In genomic region chr4:87097075-87097474, GRCh38 we compare ENCODE assay signal across 19 cellular contexts.
DNase-seq lines count a peak whose midpoint lies in the region; ATAC-seq, FAIRE-seq and TF ChIP-seq lines count a peak whose summit lies in the region.
"Had no signal": no experiment of that assay in that cellular context is flagged by ENCODE, and none has a peak within 500 bp of the region (broad histone marks: within the 10 kb centered on the region; RNA-seq: fewer than 3 reads in every experiment).

No MANE protein-coding gene starts in this region.

- H3K4me3 Mint-ChIP-seq in activated naive CD4-positive, alpha-beta T cell treated with anti-CD3 and anti-CD28 coated beads, Interleukin-2, amount 10 ng/mL, durations not matched to agents 7 days and 5 days = no peak overlapping the region
- H3K4me3 Mint-ChIP-seq in stimulated activated naive CD8-positive, alpha-beta T cell treated with anti-CD3 and anti-CD28 coated beads, Interleukin-15, amount 100 ng/mL, for 72 hours = no peak overlapping the region
- H3K4me3 Mint-ChIP-seq: CD8-positive, alpha-beta memory T cell; dendritic cell treated with granulocyte-macrophage colony-stimulating factor and Interleukin-4, amounts not matched to agents 40 ng/mL and 50 ng/mL, for 4 days; HFFc6 had no signal

- no peak for TF ChIP-seq CTCF in VCaP (conservative IDR thresholded peaks at IDR 0.05)

- DNase-seq in activated naive CD4-positive, alpha-beta T cell treated with anti-CD3 and anti-CD28 coated beads, Interleukin-2, amount 50 U/mL, for 72 hours (ENCODE audit: low spot score in 2 of 2) = peak in 1 of 2 donors; percentile 23
- no peak for DNase-seq in activated naive CD4-positive, alpha-beta T cell treated with anti-CD3 and anti-CD28 coated beads, Interleukin-2, amount 10 ng/mL, durations not matched to agents 7 days and 5 days
- DNase-seq in left colon = peak in 1 of 2 donors; percentile 48
- no peak for DNase-seq in stimulated activated naive CD8-positive, alpha-beta T cell treated with anti-CD3 and anti-CD28 coated beads, Interleukin-15, amount 100 ng/mL, for 72 hours
- no peak for DNase-seq in NCI-H226
- no peak for DNase-seq in mesenchymal stem cell
- no peak for DNase-seq in RCC 7860 (ENCODE audit: low spot score)
- DNase-seq: ACHN; CD8-positive, alpha-beta memory T cell; HFFc6; NCI-H146; NCI-H446; Right ventricle myocardium superior; WERI-Rb-1 had no signal

- H3K36me3 Mint-ChIP-seq in activated naive CD4-positive, alpha-beta T cell treated with anti-CD3 and anti-CD28 coated beads, Interleukin-2, amount 50 U/mL, for 72 hours = peaks cover 0 to 21% of the 10 kb centered on the region in 2 donors
- peaks cover 41% of the 10 kb centered on the region for H3K36me3 Mint-ChIP-seq in activated naive CD4-positive, alpha-beta T cell treated with anti-CD3 and anti-CD28 coated beads, Interleukin-2, amount 10 ng/mL, durations not matched to agents 7 days and 5 days

- intact Hi-C loops in left colon (cut with DNase I, micrococcal nuclease) = no loop called here

- no peak overlapping the region for H2BK120ac ChIP-seq in mesenchymal stem cell (ENCODE audit: low read depth, low read length)

- no peak overlapping the region for H4K91ac ChIP-seq in mesenchymal stem cell (ENCODE audit: low read length)

- H2BK5ac ChIP-seq in mesenchymal stem cell (ENCODE audit: low read depth, low read length, poor library complexity, severe bottlenecking) = no peak overlapping the region

- no peaks in the 10 kb centered on the region for H3K9me3 Mint-ChIP-seq in activated naive CD4-positive, alpha-beta T cell treated with anti-CD3 and anti-CD28 coated beads, Interleukin-2, amount 50 U/mL, for 72 hours
- no peaks in the 10 kb centered on the region for H3K9me3 Mint-ChIP-seq in activated naive CD4-positive, alpha-beta T cell treated with anti-CD3 and anti-CD28 coated beads, Interleukin-2, amount 10 ng/mL, durations not matched to agents 7 days and 5 days
- H3K9me3 Mint-ChIP-seq in stimulated activated naive CD8-positive, alpha-beta T cell treated with anti-CD3 and anti-CD28 coated beads, Interleukin-15, amount 100 ng/mL, for 72 hours = no peaks in the 10 kb centered on the region
- H3K9me3 Mint-ChIP-seq: CD8-positive, alpha-beta memory T cell; dendritic cell treated with granulocyte-macrophage colony-stimulating factor and Interleukin-4, amounts not matched to agents 40 ng/mL and 50 ng/mL, for 4 days; HFFc6 had no signal

- H3K4me2 ChIP-seq in mesenchymal stem cell (ENCODE audit: low read length, poor library complexity, severe bottlenecking) = no peak overlapping the region

- ATAC-seq in activated naive CD4-positive, alpha-beta T cell treated with anti-CD3 and anti-CD28 coated beads, Interleukin-2, amount 50 U/mL, for 72 hours = peak; percentile 8 to 74
- peak; percentile 70 for ATAC-seq in left colon
- ATAC-seq in stimulated activated naive CD8-positive, alpha-beta T cell treated with anti-CD3 and anti-CD28 coated beads, Interleukin-15, amount 100 ng/mL, for 72 hours = peak; percentile 68

- peaks cover 14% of the 10 kb centered on the region for H3K4me1 Mint-ChIP-seq in activated naive CD4-positive, alpha-beta T cell treated with anti-CD3 and anti-CD28 coated beads, Interleukin-2, amount 10 ng/mL, durations not matched to agents 7 days and 5 days
- H3K4me1 Mint-ChIP-seq in stimulated activated naive CD8-positive, alpha-beta T cell treated with anti-CD3 and anti-CD28 coated beads, Interleukin-15, amount 100 ng/mL, for 72 hours = peaks cover 29% of the 10 kb centered on the region

- H3K9ac ChIP-seq in mesenchymal stem cell (ENCODE audit: low read length) = no peak overlapping the region

- peaks cover 4% of the 10 kb centered on the region for H3K4me1 ChIP-seq in mesenchymal stem cell (ENCODE audit: control insufficient read depth, insufficient read depth, low read depth, low read length)

- peak overlapping the region; percentile 17 to 91 for H3K27ac Mint-ChIP-seq in activated naive CD4-positive, alpha-beta T cell treated with anti-CD3 and anti-CD28 coated beads, Interleukin-2, amount 50 U/mL, for 72 hours
- H3K27ac Mint-ChIP-seq in activated naive CD4-positive, alpha-beta T cell treated with anti-CD3 and anti-CD28 coated beads, Interleukin-2, amount 10 ng/mL, durations not matched to agents 7 days and 5 days = no peak overlapping the region
- no peak overlapping the region for H3K27ac Mint-ChIP-seq in stimulated activated naive CD8-positive, alpha-beta T cell treated with anti-CD3 and anti-CD28 coated beads, Interleukin-15, amount 100 ng/mL, for 72 hours
- H3K27ac Mint-ChIP-seq: dendritic cell treated with granulocyte-macrophage colony-stimulating factor and Interleukin-4, amounts not matched to agents 40 ng/mL and 50 ng/mL, for 4 days; HFFc6 had no signal

- no peak for FAIRE-seq in RCC 7860 (lab: Jason Lieb, UNC)
- FAIRE-seq: GM19239, urothelium cell line had no signal

- peaks cover 12% of the 10 kb centered on the region for H3K79me1 ChIP-seq in mesenchymal stem cell (replicated peaks; ENCODE audit: low read length, poor library complexity, severe bottlenecking)

- peaks cover under 1 to 22% of the 10 kb centered on the region in 2 experiments for H3K36me3 ChIP-seq in mesenchymal stem cell (ENCODE audit: control insufficient read depth in 1 of 2, insufficient read depth in 2 of 2, low read depth in 1 of 2, low read length in 2 of 2)

- no peak overlapping the region for H3K14ac ChIP-seq in mesenchymal stem cell (ENCODE audit: low read length in 2 of 2)

- H2AFZ ChIP-seq in mesenchymal stem cell (ENCODE audit: low read depth, low read length) = no peak overlapping the region

- no peak overlapping the region for H3K4ac ChIP-seq in mesenchymal stem cell (ENCODE audit: low read depth in 1 of 2, low read length in 2 of 2)

- H2BK12ac ChIP-seq in mesenchymal stem cell (ENCODE audit: low read length in 2 of 2) = no peak overlapping the region

- no peaks in the 10 kb centered on the region for H3K27me3 ChIP-seq in mesenchymal stem cell (ENCODE audit: control insufficient read depth in 1 of 2, insufficient read depth in 1 of 2, low read length in 2 of 2)
- H3K27me3 ChIP-seq: esophagus muscularis mucosa had no signal

- no peaks in the 10 kb centered on the region for H3K27me3 Mint-ChIP-seq in activated naive CD4-positive, alpha-beta T cell treated with anti-CD3 and anti-CD28 coated beads, Interleukin-2, amount 10 ng/mL, durations not matched to agents 7 days and 5 days
- no peaks in the 10 kb centered on the region for H3K27me3 Mint-ChIP-seq in stimulated activated naive CD8-positive, alpha-beta T cell treated with anti-CD3 and anti-CD28 coated beads, Interleukin-15, amount 100 ng/mL, for 72 hours
- H3K27me3 Mint-ChIP-seq: CD8-positive, alpha-beta memory T cell; dendritic cell treated with granulocyte-macrophage colony-stimulating factor and Interleukin-4, amounts not matched to agents 40 ng/mL and 50 ng/mL, for 4 days had no signal

- 33% methylated on average over 1 of the region's 4 CpGs for WGBS in mesenchymal stem cell

- no peak overlapping the region for H3K23ac ChIP-seq in mesenchymal stem cell (ENCODE audit: low read length in 2 of 2)

- H2AK5ac ChIP-seq in mesenchymal stem cell (ENCODE audit: low read length, severe bottlenecking) = no peak overlapping the region

- H3K4me3 ChIP-seq in mesenchymal stem cell (ENCODE audit: insufficient read depth in 1 of 2, low read depth in 1 of 2, low read length in 2 of 2) = no peak overlapping the region
- H3K4me3 ChIP-seq: esophagus muscularis mucosa had no signal

- no peak overlapping the region for H2BK15ac ChIP-seq in mesenchymal stem cell (ENCODE audit: low read depth, poor library complexity, severe bottlenecking)

- no peaks in the 10 kb centered on the region for H3K9me3 ChIP-seq in mesenchymal stem cell (ENCODE audit: control insufficient read depth, low read length)
- H3K9me3 ChIP-seq: esophagus muscularis mucosa had no signal

- peak overlapping the region; percentile 24; the same call in 1 of the 2 replicates for H3K27ac ChIP-seq in VCaP
- H3K27ac ChIP-seq in mesenchymal stem cell (ENCODE audit: low read length, poor library complexity, severe bottlenecking) = no peak overlapping the region
- H3K27ac ChIP-seq: WERI-Rb-1 had no signal

- H3K18ac ChIP-seq in mesenchymal stem cell (ENCODE audit: low read depth in 1 of 2, low read length in 2 of 2) = no peak overlapping the region

- CTCF ChIA-PET in activated naive CD4-positive, alpha-beta T cell treated with anti-CD3 and anti-CD28 coated beads, Interleukin-2, amount 10 ng/mL, durations not matched to agents 7 days and 5 days (lab: Charles Lee) = interaction anchor here (0.7 to 3.7 kb wide), 4 partner anchors 124 to 177 kb away, joined by 3 to 24 read pairs (median 3); partner anchors contain the start of gene KLHL8

- no peak overlapping the region for H4K8ac ChIP-seq in mesenchymal stem cell (ENCODE audit: low read length)

Comparison
In these comparisons a context has a peak if more than half of its experiments do, and no peak if none do; other contexts are left out.
1. H3K27ac Mint-ChIP-seq: peak in activated naive CD4-positive, alpha-beta T cell treated with anti-CD3 and anti-CD28 coated beads, Interleukin-2, amount 50 U/mL, for 72 hours (2 of 2); none in activated naive CD4-positive, alpha-beta T cell treated with anti-CD3 and anti-CD28 coated beads, Interleukin-2, amount 10 ng/mL, durations not matched to agents 7 days and 5 days (single experiment) and stimulated activated naive CD8-positive, alpha-beta T cell treated with anti-CD3 and anti-CD28 coated beads, Interleukin-15, amount 100 ng/mL, for 72 hours (0 of 2).
2. Peak in every context shown above with its lines, with median percentiles within 50 percentile points of each other: ATAC-seq.